In genomic region chr2:121415727-121416126, GRCh38 we compare ENCODE assay signal across 28 cellular contexts.
"Had no signal": no experiment of that assay in that cellular context is flagged by ENCODE, and none has a peak within 500 bp of the region (broad histone marks: within the 10 kb centered on the region; RNA-seq: fewer than 3 reads in every experiment).

No MANE protein-coding gene starts in this region.

- H3K27me3 Mint-ChIP-seq: stimulated activated memory B cell treated with anti-CD40 and anti-IgM and Interleukin-4, amounts not matched to agents 10 μg/mL and 1 μg/mL and 100 μg/mL, for 72 hours; stimulated activated naive B cell treated with anti-CD40 and anti-IgM and Interleukin-4, amounts not matched to agents 10 μg/mL and 1 μg/mL and 100 μg/mL, for 72 hours; stimulated activated naive CD8-positive, alpha-beta T cell treated with anti-CD3 and anti-CD28 coated beads, Interleukin-15, amount 100 ng/mL, for 72 hours; stimulated activated naive CD8-positive, alpha-beta T cell treated with anti-CD3 and anti-CD28 coated beads, Interleukin-15, Interleukin-2, amounts not matched to agents 100 ng/mL and 50 ng/mL, for 24 hours; type B pancreatic cell had no signal

- H3K27ac Mint-ChIP-seq: stimulated activated effector memory CD8-positive, alpha-beta T cell treated with anti-CD3 and anti-CD28 coated beads, Interleukin-12 subunit alpha, Interleukin-12 subunit beta, amount 100 ng/mL, for 72 hours; stimulated activated memory B cell treated with anti-CD40 and anti-IgM and Interleukin-4, amounts not matched to agents 10 μg/mL and 1 μg/mL and 100 μg/mL, for 72 hours; stimulated activated naive CD8-positive, alpha-beta T cell treated with anti-CD3 and anti-CD28 coated beads, Interleukin-15, amount 100 ng/mL, for 72 hours; stimulated activated naive CD8-positive, alpha-beta T cell treated with anti-CD3 and anti-CD28 coated beads, Interleukin-15, Interleukin-2, amounts not matched to agents 100 ng/mL and 50 ng/mL, for 24 hours; type B pancreatic cell had no signal

- H3K4me3 Mint-ChIP-seq: stimulated activated effector memory CD8-positive, alpha-beta T cell treated with anti-CD3 and anti-CD28 coated beads, Interleukin-12 subunit alpha, Interleukin-12 subunit beta, amount 100 ng/mL, for 72 hours; stimulated activated memory B cell treated with anti-CD40 and anti-IgM and Interleukin-4, amounts not matched to agents 10 μg/mL and 1 μg/mL and 100 μg/mL, for 72 hours; stimulated activated naive B cell treated with anti-CD40 and anti-IgM and Interleukin-4, amounts not matched to agents 10 μg/mL and 1 μg/mL and 100 μg/mL, for 72 hours; stimulated activated naive CD8-positive, alpha-beta T cell treated with anti-CD3 and anti-CD28 coated beads, Interleukin-15, amount 100 ng/mL, for 72 hours; stimulated activated naive CD8-positive, alpha-beta T cell treated with anti-CD3 and anti-CD28 coated beads, Interleukin-15, Interleukin-2, amounts not matched to agents 100 ng/mL and 50 ng/mL, for 24 hours; type B pancreatic cell had no signal

- H3K4me1 ChIP-seq: stomach, suprapubic skin, testis, tibial artery, tibial nerve, transverse colon, upper lobe of left lung, upper lobe of right lung, uterus, vagina had no signal

- H3K9me3 Mint-ChIP-seq: stimulated activated effector memory CD8-positive, alpha-beta T cell treated with anti-CD3 and anti-CD28 coated beads, Interleukin-12 subunit alpha, Interleukin-12 subunit beta, amount 100 ng/mL, for 72 hours; stimulated activated memory B cell treated with anti-CD40 and anti-IgM and Interleukin-4, amounts not matched to agents 10 μg/mL and 1 μg/mL and 100 μg/mL, for 72 hours; stimulated activated naive B cell treated with anti-CD40 and anti-IgM and Interleukin-4, amounts not matched to agents 10 μg/mL and 1 μg/mL and 100 μg/mL, for 72 hours; stimulated activated naive CD8-positive, alpha-beta T cell treated with anti-CD3 and anti-CD28 coated beads, Interleukin-15, amount 100 ng/mL, for 72 hours; stimulated activated naive CD8-positive, alpha-beta T cell treated with anti-CD3 and anti-CD28 coated beads, Interleukin-15, Interleukin-2, amounts not matched to agents 100 ng/mL and 50 ng/mL, for 24 hours; type B pancreatic cell had no signal

- H3K9me3 ChIP-seq: stomach, suprapubic skin, testis, thoracic aorta, thyroid gland, tibial artery, tibial nerve, transverse colon, upper lobe of left lung, upper lobe of right lung, uterus, vagina had no signal

- ATAC-seq: stimulated activated effector memory CD8-positive, alpha-beta T cell treated with anti-CD3 and anti-CD28 coated beads, Interleukin-12 subunit alpha, Interleukin-12 subunit beta, amount 100 ng/mL, for 72 hours; stimulated activated memory B cell treated with anti-CD40 and anti-IgM and Interleukin-4, amounts not matched to agents 10 μg/mL and 1 μg/mL and 100 μg/mL, for 72 hours; stimulated activated naive B cell treated with anti-CD40 and anti-IgM and Interleukin-4, amounts not matched to agents 10 μg/mL and 1 μg/mL and 100 μg/mL, for 72 hours; stimulated activated naive CD8-positive, alpha-beta T cell treated with anti-CD3 and anti-CD28 coated beads, Interleukin-15, amount 100 ng/mL, for 72 hours; stimulated activated naive CD8-positive, alpha-beta T cell treated with anti-CD3 and anti-CD28 coated beads, Interleukin-15, Interleukin-2, amounts not matched to agents 100 U/mL and 50 U/mL, for 24 hours; upper lobe of right lung had no signal

- H3K27ac ChIP-seq: stomach, suprapubic skin, testis, thoracic aorta, thyroid gland, tibial artery, tibial nerve, transverse colon, upper lobe of left lung, upper lobe of right lung, uterus, vagina had no signal

- DNase-seq: stimulated activated CD4-positive, alpha-beta T cell treated with anti-CD3 and anti-CD28 coated beads, Interleukin-2, amount 100 ng/mL, for 48 hours; stimulated activated CD4-positive, alpha-beta T cell treated with anti-CD3 and anti-CD28 coated beads, Interleukin-4, amount 100 ng/mL, for 1 hour; stimulated activated CD4-positive, alpha-beta T cell treated with anti-CD3 and anti-CD28 coated beads, Interleukin-4, amount 100 ng/mL, for 24 hours; stimulated activated CD4-positive, alpha-beta T cell treated with anti-CD3 and anti-CD28 coated beads, Interleukin-4, amount 100 ng/mL, for 4 hours; stimulated activated CD8-positive, alpha-beta memory T cell treated with anti-CD3 and anti-CD28 coated beads, Interleukin-4, amount 100 ng/mL, for 48 hours; stimulated activated naive B cell treated with anti-CD40 and anti-IgM and Interleukin-4, amounts not matched to agents 10 μg/mL and 1 μg/mL and 100 μg/mL, for 72 hours; stimulated activated naive CD4-positive, alpha-beta T cell; stimulated activated naive CD4-positive, alpha-beta T cell treated with Interleukin-2 at 50 U/mL for 16 hours; stimulated activated naive CD8-positive, alpha-beta T cell treated with anti-CD3 and anti-CD28 coated beads, Interleukin-15, amount 100 ng/mL, for 72 hours; stimulated activated naive CD8-positive, alpha-beta T cell treated with anti-CD3 and anti-CD28 coated beads, Interleukin-15, Interleukin-2, amounts not matched to agents 100 U/mL and 50 U/mL, for 24 hours; stomach; substantia nigra; testis; thyroid gland; tibial artery; transverse colon; trophoblast cell; upper lobe of left lung; upper lobe of right lung; uterus had no signal

- H3K27me3 ChIP-seq: stomach, suprapubic skin, testis, thyroid gland, tibial artery, tibial nerve, transverse colon, upper lobe of left lung, upper lobe of right lung, uterus, vagina had no signal

- H3K4me1 Mint-ChIP-seq: stimulated activated effector memory CD8-positive, alpha-beta T cell treated with anti-CD3 and anti-CD28 coated beads, Interleukin-12 subunit alpha, Interleukin-12 subunit beta, amount 100 ng/mL, for 72 hours; stimulated activated memory B cell treated with anti-CD40 and anti-IgM and Interleukin-4, amounts not matched to agents 10 μg/mL and 1 μg/mL and 100 μg/mL, for 72 hours; stimulated activated naive B cell treated with anti-CD40 and anti-IgM and Interleukin-4, amounts not matched to agents 10 μg/mL and 1 μg/mL and 100 μg/mL, for 72 hours; stimulated activated naive CD8-positive, alpha-beta T cell treated with anti-CD3 and anti-CD28 coated beads, Interleukin-15, amount 100 ng/mL, for 72 hours had no signal

- H3K36me3 ChIP-seq: uterus had no signal

- H3K4me3 ChIP-seq: stomach, suprapubic skin, testis, thoracic aorta, thyroid gland, tibial artery, tibial nerve, transverse colon, upper lobe of left lung, upper lobe of right lung, uterus, vagina had no signal
